Comparison of ENCODE assay signal across 1 cellular context in genomic region chr6:136230219-136230980, GRCh38.
TF ChIP-seq lines count a peak whose summit lies in the region.

No MANE protein-coding gene starts in this region.

TF ChIP-seq in HEK293, 187 proteins besides CTCF, POLR2A, EP300 and RAD21:
- peak; percentile 62; the same call in 1 of the 2 replicates for TF ChIP-seq ZEB2 (tag by site-specific recombination; IDR thresholded peaks at IDR 0.05)
- no peak for TF ChIP-seq ZNF560 (tag by site-specific recombination; IDR thresholded peaks at IDR 0.05; ENCODE audit: borderline replicate concordance)
- peak; percentile 15 for TF ChIP-seq SETDB1 (IDR thresholded peaks at IDR 0.05; ENCODE audit: insufficient read length, low read length)
- TF ChIP-seq ZNF513 (tag by site-specific recombination; IDR thresholded peaks at IDR 0.05): no peak
- no peak for TF ChIP-seq MYNN (tag by site-specific recombination; IDR thresholded peaks at IDR 0.05; ENCODE audit: borderline replicate concordance)
- TF ChIP-seq SP2 (tag by site-specific recombination; IDR thresholded peaks at IDR 0.05): peak; percentile 16
- TF ChIP-seq RBAK (tag by site-specific recombination; IDR thresholded peaks at IDR 0.05): no peak
- TF ChIP-seq MZF1 (tag by site-specific recombination; IDR thresholded peaks at IDR 0.05; ENCODE audit: borderline replicate concordance): no peak
- TF ChIP-seq ZNF148 (tag by site-specific recombination; IDR thresholded peaks at IDR 0.05; ENCODE audit: borderline replicate concordance): no peak
- TF ChIP-seq ZNF555 (tag by site-specific recombination; conservative IDR thresholded peaks at IDR 0.05): no peak
- TF ChIP-seq KLF1 (tag by site-specific recombination; IDR thresholded peaks at IDR 0.05): 0 out of 2 replicates have a peak, but pooled peaks have one; percentile 33
- peak; percentile 99 for TF ChIP-seq SCRT2 (tag by site-specific recombination; IDR thresholded peaks at IDR 0.05)
- no peak for TF ChIP-seq ZNF132 (tag by site-specific recombination; IDR thresholded peaks at IDR 0.05; ENCODE audit: borderline replicate concordance)
- TF ChIP-seq ZNF629 (tag by site-specific recombination; IDR thresholded peaks at IDR 0.05): peak; percentile 98
- peak; percentile 68; the same call in 1 of the 2 replicates for TF ChIP-seq ZNF660 (tag by site-specific recombination; IDR thresholded peaks at IDR 0.05)
- peak; percentile 7; the same call in 1 of the 2 replicates for TF ChIP-seq PRDM10 (tag by site-specific recombination; IDR thresholded peaks at IDR 0.05)
- TF ChIP-seq ZNF600 (tag by site-specific recombination; IDR thresholded peaks at IDR 0.05): peak; percentile 90
- TF ChIP-seq ZNF362 (tag by site-specific recombination; IDR thresholded peaks at IDR 0.05): peak; percentile 91
- no peak for TF ChIP-seq BCL11B (tag by site-specific recombination; IDR thresholded peaks at IDR 0.05; ENCODE audit: low read depth)
- peak; percentile 36; the same call in 1 of the 2 replicates for TF ChIP-seq ZFP3 (tag by site-specific recombination; IDR thresholded peaks at IDR 0.05; ENCODE audit: low read depth)
- peak; percentile 95 for TF ChIP-seq ZBTB21 (tag by site-specific recombination; IDR thresholded peaks at IDR 0.05)
- no peak for TF ChIP-seq ZNF10 (tag by site-specific recombination; IDR thresholded peaks at IDR 0.05)
- peak; percentile 89 for TF ChIP-seq SCRT1 (tag by site-specific recombination; IDR thresholded peaks at IDR 0.05; ENCODE audit: borderline replicate concordance)
- no peak for TF ChIP-seq ZNF292 (tag by site-specific recombination; IDR thresholded peaks at IDR 0.05; ENCODE audit: borderline replicate concordance, low read depth)
- peak; percentile 58; the same call in 1 of the 2 replicates for TF ChIP-seq KLF17 (tag by site-specific recombination; IDR thresholded peaks at IDR 0.05)
- peak; percentile 22; the same call in 1 of the 2 replicates for TF ChIP-seq TSHZ1 (tag by site-specific recombination; IDR thresholded peaks at IDR 0.05; ENCODE audit: borderline replicate concordance)
- TF ChIP-seq KLF8 (tag by site-specific recombination; IDR thresholded peaks at IDR 0.05): peak; percentile 66; the same call in 1 of the 2 replicates
- peak; percentile 58 for TF ChIP-seq SP7 (tag by site-specific recombination; IDR thresholded peaks at IDR 0.05)
- TF ChIP-seq ZNF239 (tag by site-specific recombination; IDR thresholded peaks at IDR 0.05): no peak
- TF ChIP-seq ZNF518A (tag by site-specific recombination; conservative IDR thresholded peaks at IDR 0.05; ENCODE audit: low read depth): no peak
- TF ChIP-seq ZNF768 (tag by site-specific recombination; IDR thresholded peaks at IDR 0.05): no peak
- no peak for TF ChIP-seq ZNF837 (tag by site-specific recombination; IDR thresholded peaks at IDR 0.05)
- TF ChIP-seq ATF2 (tag by site-specific recombination; IDR thresholded peaks at IDR 0.05; ENCODE audit: low read depth): peak; percentile 97
- TF ChIP-seq ZNF366 (tag by site-specific recombination; conservative IDR thresholded peaks at IDR 0.05): peak; percentile 63
- TF ChIP-seq ZBTB1 (tag by site-specific recombination; IDR thresholded peaks at IDR 0.05): no peak
